In genomic region chr2:6043238-6043637, GRCh38 we compare ENCODE assay signal across 8 cellular contexts.
"Had no signal": no experiment of that assay in that cellular context is flagged by ENCODE, and none has a peak within 500 bp of the region (broad histone marks: within the 10 kb centered on the region; RNA-seq: fewer than 3 reads in every experiment).

No MANE protein-coding gene starts in this region.

- FAIRE-seq: G401.6, GM12878, GM12891, GM12892, GM18507, GM19239 had no signal

- ATAC-seq: GM12878 had no signal

- H3K4me3 ChIP-seq: GM12878 had no signal

- DNase-seq: GDM1, GF-D8 had no signal
